In genomic region chr2:75565523-75566449, GRCh38 we compare ENCODE assay signal across 1 cellular context.
A peak's percentile ranks its signal among the peaks of the same experiment; 100 is the strongest.
TF ChIP-seq lines count a peak whose summit lies in the region.

No MANE protein-coding gene starts in this region.

TF ChIP-seq in SK-N-SH, 30 proteins besides CTCF, POLR2A, EP300 and RAD21 (continued from another document):
- TF ChIP-seq, protein P1, sequence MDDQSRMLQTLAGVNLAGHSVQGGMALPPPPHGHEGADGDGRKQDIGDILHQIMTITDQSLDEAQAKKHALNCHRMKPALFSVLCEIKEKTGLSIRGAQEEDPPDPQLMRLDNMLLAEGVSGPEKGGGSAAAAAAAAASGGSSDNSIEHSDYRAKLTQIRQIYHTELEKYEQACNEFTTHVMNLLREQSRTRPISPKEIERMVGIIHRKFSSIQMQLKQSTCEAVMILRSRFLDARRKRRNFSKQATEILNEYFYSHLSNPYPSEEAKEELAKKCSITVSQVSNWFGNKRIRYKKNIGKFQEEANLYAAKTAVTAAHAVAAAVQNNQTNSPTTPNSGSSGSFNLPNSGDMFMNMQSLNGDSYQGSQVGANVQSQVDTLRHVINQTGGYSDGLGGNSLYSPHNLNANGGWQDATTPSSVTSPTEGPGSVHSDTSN (IDR thresholded peaks at IDR 0.05) = peak; percentile 79
- TF ChIP-seq, protein P2, sequence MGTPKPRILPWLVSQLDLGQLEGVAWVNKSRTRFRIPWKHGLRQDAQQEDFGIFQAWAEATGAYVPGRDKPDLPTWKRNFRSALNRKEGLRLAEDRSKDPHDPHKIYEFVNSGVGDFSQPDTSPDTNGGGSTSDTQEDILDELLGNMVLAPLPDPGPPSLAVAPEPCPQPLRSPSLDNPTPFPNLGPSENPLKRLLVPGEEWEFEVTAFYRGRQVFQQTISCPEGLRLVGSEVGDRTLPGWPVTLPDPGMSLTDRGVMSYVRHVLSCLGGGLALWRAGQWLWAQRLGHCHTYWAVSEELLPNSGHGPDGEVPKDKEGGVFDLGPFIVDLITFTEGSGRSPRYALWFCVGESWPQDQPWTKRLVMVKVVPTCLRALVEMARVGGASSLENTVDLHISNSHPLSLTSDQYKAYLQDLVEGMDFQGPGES (IDR thresholded peaks at IDR 0.05; ENCODE audit: low read depth, low read length) = no peak
- TF ChIP-seq FOSL2 (IDR thresholded peaks at IDR 0.05; ENCODE audit: borderline replicate concordance, low read depth) (no peak), TEAD4 (IDR thresholded peaks at IDR 0.05; ENCODE audit: borderline replicate concordance, insufficient read depth) (0 out of 2 replicates have a peak, but pooled peaks have one; percentile 32), SMC3 (IDR thresholded peaks at IDR 0.05; ENCODE audit: low read depth, low read length) (no peak), CHD2 (IDR thresholded peaks at IDR 0.05; ENCODE audit: low read length, partially characterized antibody) (no peak), POLR2AphosphoS5 (IDR thresholded peaks at IDR 0.05; ENCODE audit: low read depth, low read length) (peak; percentile 49; the same call in 1 of the 2 replicates), MXI1 (IDR thresholded peaks at IDR 0.05; ENCODE audit: low read depth, low read length) (no peak), RFX5 (IDR thresholded peaks at IDR 0.05; ENCODE audit: low read length) (no peak), GATA2 (CRISPR knock-in tag; IDR thresholded peaks at IDR 0.05) (no peak)
- TF ChIP-seq, protein P3, sequence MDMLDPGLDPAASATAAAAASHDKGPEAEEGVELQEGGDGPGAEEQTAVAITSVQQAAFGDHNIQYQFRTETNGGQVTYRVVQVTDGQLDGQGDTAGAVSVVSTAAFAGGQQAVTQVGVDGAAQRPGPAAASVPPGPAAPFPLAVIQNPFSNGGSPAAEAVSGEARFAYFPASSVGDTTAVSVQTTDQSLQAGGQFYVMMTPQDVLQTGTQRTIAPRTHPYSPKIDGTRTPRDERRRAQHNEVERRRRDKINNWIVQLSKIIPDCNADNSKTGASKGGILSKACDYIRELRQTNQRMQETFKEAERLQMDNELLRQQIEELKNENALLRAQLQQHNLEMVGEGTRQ (IDR thresholded peaks at IDR 0.05; ENCODE audit: borderline replicate concordance, low read depth, low read length) = no peak
- TF ChIP-seq, protein P4, sequence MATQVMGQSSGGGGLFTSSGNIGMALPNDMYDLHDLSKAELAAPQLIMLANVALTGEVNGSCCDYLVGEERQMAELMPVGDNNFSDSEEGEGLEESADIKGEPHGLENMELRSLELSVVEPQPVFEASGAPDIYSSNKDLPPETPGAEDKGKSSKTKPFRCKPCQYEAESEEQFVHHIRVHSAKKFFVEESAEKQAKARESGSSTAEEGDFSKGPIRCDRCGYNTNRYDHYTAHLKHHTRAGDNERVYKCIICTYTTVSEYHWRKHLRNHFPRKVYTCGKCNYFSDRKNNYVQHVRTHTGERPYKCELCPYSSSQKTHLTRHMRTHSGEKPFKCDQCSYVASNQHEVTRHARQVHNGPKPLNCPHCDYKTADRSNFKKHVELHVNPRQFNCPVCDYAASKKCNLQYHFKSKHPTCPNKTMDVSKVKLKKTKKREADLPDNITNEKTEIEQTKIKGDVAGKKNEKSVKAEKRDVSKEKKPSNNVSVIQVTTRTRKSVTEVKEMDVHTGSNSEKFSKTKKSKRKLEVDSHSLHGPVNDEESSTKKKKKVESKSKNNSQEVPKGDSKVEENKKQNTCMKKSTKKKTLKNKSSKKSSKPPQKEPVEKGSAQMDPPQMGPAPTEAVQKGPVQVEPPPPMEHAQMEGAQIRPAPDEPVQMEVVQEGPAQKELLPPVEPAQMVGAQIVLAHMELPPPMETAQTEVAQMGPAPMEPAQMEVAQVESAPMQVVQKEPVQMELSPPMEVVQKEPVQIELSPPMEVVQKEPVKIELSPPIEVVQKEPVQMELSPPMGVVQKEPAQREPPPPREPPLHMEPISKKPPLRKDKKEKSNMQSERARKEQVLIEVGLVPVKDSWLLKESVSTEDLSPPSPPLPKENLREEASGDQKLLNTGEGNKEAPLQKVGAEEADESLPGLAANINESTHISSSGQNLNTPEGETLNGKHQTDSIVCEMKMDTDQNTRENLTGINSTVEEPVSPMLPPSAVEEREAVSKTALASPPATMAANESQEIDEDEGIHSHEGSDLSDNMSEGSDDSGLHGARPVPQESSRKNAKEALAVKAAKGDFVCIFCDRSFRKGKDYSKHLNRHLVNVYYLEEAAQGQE (IDR thresholded peaks at IDR 0.05; ENCODE audit: low read depth, low read length) = no peak
TF ChIP-seq in SK-N-SH: peak in this region for 6.
